In the genomic region with DNA sequence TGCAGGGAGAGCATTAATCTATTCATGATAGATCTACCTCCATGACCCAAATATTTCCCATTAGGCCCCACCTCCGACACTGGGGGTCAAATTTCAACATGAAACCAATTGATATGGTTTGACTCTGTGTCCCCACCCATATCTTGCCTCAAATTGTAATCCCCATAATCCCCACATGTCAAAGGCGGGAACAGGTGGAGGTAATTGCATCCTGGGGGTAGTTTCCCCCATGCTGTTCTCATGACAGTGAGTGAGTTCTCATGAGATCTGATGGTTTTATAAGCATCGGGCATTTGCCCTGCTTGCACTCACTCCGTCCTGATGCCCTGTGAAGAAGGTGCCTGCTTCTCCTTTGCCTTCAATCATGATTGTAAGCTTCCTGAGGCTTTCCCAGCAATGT, we compare ENCODE assay signal across 39 cellular contexts.
"Had no signal": no experiment of that assay in that cellular context is flagged by ENCODE, and none has a peak within 500 bp of the region (broad histone marks: within the 10 kb centered on the region; RNA-seq: fewer than 3 reads in every experiment).

No MANE protein-coding gene starts in this region.

- H3K4me3 Mint-ChIP-seq: activated naive CD4-positive, alpha-beta T cell treated with anti-CD3 and anti-CD28 coated beads for 36 hours; activated naive CD4-positive, alpha-beta T cell treated with anti-CD3 and anti-CD28 coated beads, Interleukin-2, amount 10 ng/mL, durations not matched to agents 7 days and 5 days; activated naive CD4-positive, alpha-beta T cell treated with anti-CD3 and anti-CD28 coated beads, Interleukin-2, amount 50 U/mL, for 24 hours; activated naive CD8-positive, alpha-beta T cell; activated naive CD8-positive, alpha-beta T cell treated with anti-CD3 and anti-CD28 coated beads for 36 hours; activated naive CD8-positive, alpha-beta T cell treated with anti-CD3 and anti-CD28 coated beads, Interleukin-2, amount 10 ng/mL, durations not matched to agents 7 days and 5 days; activated naive CD8-positive, alpha-beta T cell treated with anti-CD3 and anti-CD28 coated beads, Interleukin-2, amount 50 U/mL, for 24 hours; activated T-cell treated with anti-CD3 and anti-CD28 coated beads, Interleukin-2, amount 50 U/mL, for 24 hours; activated T-cell treated with anti-CD3 and anti-CD28 coated beads, Interleukin-2, amount 50 U/mL, for 4 hours; activated T-cell treated with anti-CD3 and anti-CD28 coated beads, Interleukin-2, amount 50 U/mL, for 72 hours; activated T-helper 1 cell treated with anti-CD3 and anti-CD28 coated beads, Interleukin-12 subunit alpha, Interleukin-12 subunit beta, Interleukin-2, Interleukin-4 antibody, amounts not matched to agents 30 ng/mL and 10 ng/mL and 1 ng/mL, durations not matched to agents 14 hours and 24 hours and 36 hours; activated T-helper 17 cell treated with anti-CD3 and anti-CD28 coated beads, Interleukin-2, amount 50 U/mL, for 72 hours; brain; central memory CD8-positive, alpha-beta T cell had no signal

- FAIRE-seq: bronchial epithelial cell had no signal

- DNase-seq: activated effector memory CD4-positive, alpha-beta T cell treated with anti-CD3 and anti-CD28 coated beads, Interleukin-2, amount 50 U/mL, for 16 hours; activated effector memory CD4-positive, alpha-beta T cell treated with Interleukin-2 at 50 U/mL for 16 hours; activated gamma-delta T cell; activated gamma-delta T cell treated with Interleukin-2 at 50 U/mL for 16 hours; activated naive CD4-positive, alpha-beta T cell; activated naive CD4-positive, alpha-beta T cell treated with anti-CD3 and anti-CD28 coated beads for 36 hours; activated naive CD4-positive, alpha-beta T cell treated with anti-CD3 and anti-CD28 coated beads, Interleukin-2, amount 10 ng/mL, durations not matched to agents 7 days and 5 days; activated naive CD4-positive, alpha-beta T cell treated with anti-CD3 and anti-CD28 coated beads, Interleukin-2, amount 50 U/mL, for 16 hours; activated naive CD4-positive, alpha-beta T cell treated with Interleukin-2 at 50 U/mL for 16 hours; activated naive CD8-positive, alpha-beta T cell treated with anti-CD3 and anti-CD28 coated beads for 36 hours; activated naive CD8-positive, alpha-beta T cell treated with anti-CD3 and anti-CD28 coated beads, Interleukin-2, amount 10 ng/mL, durations not matched to agents 7 days and 5 days; activated naive CD8-positive, alpha-beta T cell treated with anti-CD3 and anti-CD28 coated beads, Interleukin-2, amount 50 U/mL, for 24 hours; activated T-cell treated with anti-CD3 and anti-CD28 coated beads, Interleukin-2, amount 50 U/mL, for 1 hour; activated T-cell treated with anti-CD3 and anti-CD28 coated beads, Interleukin-2, amount 50 U/mL, for 24 hours; activated T-cell treated with anti-CD3 and anti-CD28 coated beads, Interleukin-2, amount 50 U/mL, for 4 hours; activated T-cell treated with anti-CD3 and anti-CD28 coated beads, Interleukin-2, amount 50 U/mL, for 48 hours; activated T-cell treated with anti-CD3 and anti-CD28 coated beads, Interleukin-2, amount 50 U/mL, for 72 hours; adrenal gland; amniotic stem cell; amygdala; anterior cingulate cortex; aorta; body of pancreas; brain microvascular endothelial cell; caudate nucleus; central memory CD4-positive, alpha-beta T cell; cerebellar nuclear complex had no signal

- H3K27ac ChIP-seq: adrenal gland, ascending aorta, body of pancreas, brain microvascular endothelial cell, breast epithelium, cardiac muscle cell had no signal

- H3K27ac Mint-ChIP-seq: activated naive CD4-positive, alpha-beta T cell treated with anti-CD3 and anti-CD28 coated beads for 36 hours; activated naive CD4-positive, alpha-beta T cell treated with anti-CD3 and anti-CD28 coated beads, Interleukin-2, amount 10 ng/mL, durations not matched to agents 7 days and 5 days; activated naive CD4-positive, alpha-beta T cell treated with anti-CD3 and anti-CD28 coated beads, Interleukin-2, amount 50 U/mL, for 24 hours; activated naive CD4-positive, alpha-beta T cell treated with anti-CD3 and anti-CD28 coated beads, Interleukin-2, amount 50 U/mL, for 72 hours; activated naive CD8-positive, alpha-beta T cell; activated naive CD8-positive, alpha-beta T cell treated with anti-CD3 and anti-CD28 coated beads for 36 hours; activated naive CD8-positive, alpha-beta T cell treated with anti-CD3 and anti-CD28 coated beads, Interleukin-2, amount 10 ng/mL, durations not matched to agents 7 days and 5 days; activated naive CD8-positive, alpha-beta T cell treated with anti-CD3 and anti-CD28 coated beads, Interleukin-2, amount 50 U/mL, for 24 hours; activated T-cell treated with anti-CD3 and anti-CD28 coated beads, Interleukin-2, amount 50 U/mL, for 24 hours; activated T-cell treated with anti-CD3 and anti-CD28 coated beads, Interleukin-2, amount 50 U/mL, for 72 hours; activated T-helper 1 cell treated with anti-CD3 and anti-CD28 coated beads, Interleukin-12 subunit alpha, Interleukin-12 subunit beta, Interleukin-2, Interleukin-4 antibody, amounts not matched to agents 30 ng/mL and 10 ng/mL and 1 ng/mL, durations not matched to agents 14 hours and 24 hours and 36 hours; activated T-helper 17 cell treated with anti-CD3 and anti-CD28 coated beads, Interleukin-2, amount 50 U/mL, for 72 hours; activated T-helper 2 cell treated with anti-CD3 and anti-CD28 coated beads, Interferon-gamma antibody, Interleukin-2, Interleukin-4, amounts not matched to agents 10 μg/mL and 5 μg/mL and 100 μg/mL, durations not matched to agents 14 hours and 24 hours and 36 hours; brain had no signal

- H3K4me1 ChIP-seq: adrenal gland, ascending aorta, body of pancreas, breast epithelium had no signal

- H3K9me3 Mint-ChIP-seq: activated naive CD4-positive, alpha-beta T cell treated with anti-CD3 and anti-CD28 coated beads, Interleukin-2, amount 10 ng/mL, durations not matched to agents 7 days and 5 days; activated T-helper 2 cell treated with anti-CD3 and anti-CD28 coated beads, Interferon-gamma antibody, Interleukin-2, Interleukin-4, amounts not matched to agents 10 μg/mL and 5 μg/mL and 100 μg/mL, durations not matched to agents 14 hours and 24 hours and 36 hours; central memory CD8-positive, alpha-beta T cell had no signal

- H3K9me3 ChIP-seq: adrenal gland, ascending aorta, breast epithelium had no signal

- H3K27me3 ChIP-seq: ascending aorta, body of pancreas, brain microvascular endothelial cell, breast epithelium, cardiac muscle cell had no signal

- ATAC-seq: activated naive CD4-positive, alpha-beta T cell treated with anti-CD3 and anti-CD28 coated beads, Interleukin-2, amount 50 U/mL, for 72 hours; activated naive CD8-positive, alpha-beta T cell treated with anti-CD3 and anti-CD28 coated beads, Interleukin-2, amount 50 U/mL, for 24 hours; activated T-cell treated with anti-CD3 and anti-CD28 coated beads, Interleukin-2, amount 50 U/mL, for 4 hours; activated T-cell treated with anti-CD3 and anti-CD28 coated beads, Interleukin-2, amount 50 U/mL, for 72 hours; activated T-helper 17 cell treated with anti-CD3 and anti-CD28 coated beads, Interleukin-2, amount 50 U/mL, for 72 hours; body of pancreas had no signal

- H3K4me3 ChIP-seq: adrenal gland, ascending aorta, body of pancreas, breast epithelium, cardiac muscle cell had no signal

- H3K4me1 Mint-ChIP-seq: activated naive CD4-positive, alpha-beta T cell treated with anti-CD3 and anti-CD28 coated beads, Interleukin-2, amount 10 ng/mL, durations not matched to agents 7 days and 5 days; activated naive CD4-positive, alpha-beta T cell treated with anti-CD3 and anti-CD28 coated beads, Interleukin-2, amount 50 U/mL, for 24 hours; activated naive CD8-positive, alpha-beta T cell treated with anti-CD3 and anti-CD28 coated beads for 36 hours; activated naive CD8-positive, alpha-beta T cell treated with anti-CD3 and anti-CD28 coated beads, Interleukin-2, amount 10 ng/mL, durations not matched to agents 7 days and 5 days; activated naive CD8-positive, alpha-beta T cell treated with anti-CD3 and anti-CD28 coated beads, Interleukin-2, amount 50 U/mL, for 24 hours; activated T-helper 17 cell treated with anti-CD3 and anti-CD28 coated beads, Interleukin-2, amount 50 U/mL, for 72 hours; central memory CD8-positive, alpha-beta T cell had no signal

- H3K36me3 ChIP-seq: adrenal gland, ascending aorta, brain microvascular endothelial cell, breast epithelium, cardiac muscle cell had no signal

- H3K36me3 Mint-ChIP-seq: activated naive CD4-positive, alpha-beta T cell treated with anti-CD3 and anti-CD28 coated beads, Interleukin-2, amount 10 ng/mL, durations not matched to agents 7 days and 5 days; activated naive CD4-positive, alpha-beta T cell treated with anti-CD3 and anti-CD28 coated beads, Interleukin-2, amount 50 U/mL, for 72 hours; activated naive CD8-positive, alpha-beta T cell treated with anti-CD3 and anti-CD28 coated beads, Interleukin-2, amount 10 ng/mL, durations not matched to agents 7 days and 5 days; brain had no signal
